26 cellular contexts compared by ENCODE assay signal in the genomic region with DNA sequence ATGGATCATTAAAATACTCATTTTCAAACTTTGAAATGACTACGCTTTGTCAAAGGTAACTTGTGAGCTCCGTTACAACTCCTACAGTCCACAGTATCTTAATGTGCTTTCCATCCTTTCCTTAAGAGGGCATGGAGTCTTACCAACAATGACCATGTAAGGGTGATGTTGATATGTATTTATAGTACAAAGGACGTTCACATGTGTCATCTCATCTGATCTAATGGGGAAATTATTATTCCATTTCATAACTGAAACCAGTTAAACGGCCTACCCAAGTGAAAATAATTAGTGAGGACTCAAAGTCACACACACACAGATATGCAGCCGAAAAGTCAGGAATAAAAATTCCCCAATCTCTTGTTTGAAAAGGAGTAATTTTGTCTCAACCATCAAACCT. TPM values are rescaled to one million over a fixed set of nuclear protein-coding genes. Genes with fewer than 3 reads are reported as not detected.
A peak's percentile ranks its signal among the peaks of the same experiment; 100 is the strongest.
DNase-seq lines count a peak whose midpoint lies in the region; ATAC-seq, FAIRE-seq and TF ChIP-seq lines count a peak whose summit lies in the region.
"Had no signal": no experiment of that assay in that cellular context is flagged by ENCODE, and none has a peak within 500 bp of the region (broad histone marks: within the 10 kb centered on the region; RNA-seq: fewer than 3 reads in every experiment).

No MANE protein-coding gene starts in this region.

- 32% methylated on average over 5 of the region's 5 CpGs for WGBS in GM12878 (ENCODE audit: insufficient coverage, insufficient replicate concordance, low lambda C conversion rate, missing lambda C conversion rate)
- 98% methylated on average over 4 of the region's 5 CpGs for WGBS in mesenchymal stem cell

- no peak overlapping the region for H3K14ac ChIP-seq in mesenchymal stem cell (ENCODE audit: low read length in 2 of 2)

- no peak overlapping the region for H2AK5ac ChIP-seq in mesenchymal stem cell (ENCODE audit: low read length, severe bottlenecking)

- H3K9me3 ChIP-seq in GM12878 (replicated peaks; ENCODE audit: control insufficient read depth, insufficient read depth, low read length), result no peaks in the 10 kb centered on the region; the same call in 1 of the 3 replicates
- H3K9me3 ChIP-seq in mesenchymal stem cell (ENCODE audit: control insufficient read depth, low read length), result no peaks in the 10 kb centered on the region
- H3K9me3 ChIP-seq in upper lobe of right lung, result no peaks in the 10 kb centered on the region
- H3K9me3 ChIP-seq in ascending aorta, result no peaks in the 10 kb centered on the region
- H3K9me3 ChIP-seq: BE2C, Caco-2, stomach had no signal

- no peaks in the 10 kb centered on the region for H4K20me1 ChIP-seq in GM12878 (ENCODE audit: control insufficient read depth, insufficient read depth)

- no peak overlapping the region for H3K23ac ChIP-seq in mesenchymal stem cell (ENCODE audit: low read length in 2 of 2)

- SMC1A ChIA-PET in GM12878 (lab: Charles Lee; ENCODE audit: uncharacterized antibody, unreplicated experiment), result interaction anchor here (0.6 to 12.1 kb wide), 9 partner anchors 8 to 77 kb away, joined by 3 to 169 read pairs (median 5); no protein-coding TSS in a partner anchor

- FAIRE-seq in GM12878 (lab: Jason Lieb, UNC), result no peak
- FAIRE-seq: RCC 7860 had no signal

- H2AFZ ChIP-seq in GM12878 (ENCODE audit: control insufficient read depth, low read depth, low read length) (no peak overlapping the region), mesenchymal stem cell (ENCODE audit: low read depth, low read length) (no peak overlapping the region)
- H2AFZ ChIP-seq: neural progenitor cell had no signal

- peak overlapping the region; percentile 86 for H3K4me2 ChIP-seq in GM12878 (ENCODE audit: control insufficient read depth, insufficient read depth)
- no peak overlapping the region for H3K4me2 ChIP-seq in mesenchymal stem cell (ENCODE audit: low read length, poor library complexity, severe bottlenecking)
- H3K4me2 ChIP-seq: neural progenitor cell had no signal

- peak overlapping the region; percentile 16; the same call in 1 of the 2 replicates for H3K4me3 ChIP-seq in GM12878
- no peak overlapping the region for H3K4me3 ChIP-seq in mesenchymal stem cell (ENCODE audit: insufficient read depth in 1 of 2, low read depth in 1 of 2, low read length in 2 of 2)
- H3K4me3 ChIP-seq in upper lobe of right lung, result no peak overlapping the region
- no peak overlapping the region for H3K4me3 ChIP-seq in ascending aorta
- H3K4me3 ChIP-seq: neural progenitor cell, SK-N-MC, stomach had no signal

- H3K79me2 ChIP-seq in GM12878 (ENCODE audit: control insufficient read depth, insufficient read depth, low read length), result peaks cover 97% of the 10 kb centered on the region

- H3K4me1 ChIP-seq in GM12878 (ENCODE audit: control insufficient read depth, insufficient read depth, low read length) (peaks cover 10% of the 10 kb centered on the region), mesenchymal stem cell (ENCODE audit: control insufficient read depth, insufficient read depth, low read depth, low read length) (no peaks in the 10 kb centered on the region), upper lobe of right lung (peaks cover 28% of the 10 kb centered on the region), ascending aorta (peaks cover 0 to 19% of the 10 kb centered on the region in 2 donors)
- H3K4me1 ChIP-seq: BE2C, Caco-2 had no signal

- no peaks in the 10 kb centered on the region for H3K27me3 Mint-ChIP-seq in activated CD8-positive, alpha-beta memory T cell treated with anti-CD3 and anti-CD28 coated beads, Interleukin-2, amount 10 ng/mL, durations not matched to agents 7 days and 5 days
- H3K27me3 Mint-ChIP-seq: activated CD4-positive, alpha-beta memory T cell treated with anti-CD3 and anti-CD28 coated beads for 36 hours; activated naive CD4-positive, alpha-beta T cell treated with anti-CD3 and anti-CD28 coated beads, Interleukin-2, amount 10 ng/mL, durations not matched to agents 7 days and 5 days; progenitor cell of endocrine pancreas had no signal

- peak overlapping the region; percentile 5 for H3K27ac ChIP-seq in GM12878 (ENCODE audit: control insufficient read depth, insufficient read depth)
- H3K27ac ChIP-seq in mesenchymal stem cell (ENCODE audit: low read length, poor library complexity, severe bottlenecking), result no peak overlapping the region
- H3K27ac ChIP-seq in upper lobe of right lung, result no peak overlapping the region
- no peak overlapping the region for H3K27ac ChIP-seq in ascending aorta
- H3K27ac ChIP-seq: neural progenitor cell, SK-N-MC, VCaP had no signal

- H3K36me3 Mint-ChIP-seq in activated CD8-positive, alpha-beta memory T cell treated with anti-CD3 and anti-CD28 coated beads, Interleukin-2, amount 10 ng/mL, durations not matched to agents 7 days and 5 days, result peaks cover 44% of the 10 kb centered on the region

- no peak overlapping the region for H4K8ac ChIP-seq in mesenchymal stem cell (ENCODE audit: low read length)

- no peaks in the 10 kb centered on the region for H3K36me3 ChIP-seq in GM12878 (ENCODE audit: control insufficient read depth in 2 of 2, insufficient read depth in 2 of 2, low read length in 1 of 2)
- peaks cover 0 to 6% of the 10 kb centered on the region in 2 experiments for H3K36me3 ChIP-seq in mesenchymal stem cell (ENCODE audit: control insufficient read depth in 1 of 2, insufficient read depth in 2 of 2, low read depth in 1 of 2, low read length in 2 of 2)
- H3K36me3 ChIP-seq in upper lobe of right lung, result no peaks in the 10 kb centered on the region
- H3K36me3 ChIP-seq in ascending aorta, result no peaks in the 10 kb centered on the region
- H3K36me3 ChIP-seq: BE2C, neural progenitor cell, stomach had no signal

- H2BK15ac ChIP-seq in mesenchymal stem cell (ENCODE audit: low read depth, poor library complexity, severe bottlenecking), result no peak overlapping the region

- no peak for TF ChIP-seq RAD21 in GM12878 (IDR thresholded peaks at IDR 0.05; ENCODE audit: insufficient read depth, low read depth, low read length)

- H2BK120ac ChIP-seq in mesenchymal stem cell (ENCODE audit: low read depth, low read length), result no peak overlapping the region

- no peak for ATAC-seq in activated CD8-positive, alpha-beta memory T cell treated with anti-CD3 and anti-CD28 coated beads, Interleukin-2, amount 10 ng/mL, durations not matched to agents 7 days and 5 days
- ATAC-seq in GM12878, result peak; percentile 72
- ATAC-seq in upper lobe of right lung, result no peak

- peaks cover 58% of the 10 kb centered on the region for H3K4me1 Mint-ChIP-seq in activated CD8-positive, alpha-beta memory T cell treated with anti-CD3 and anti-CD28 coated beads, Interleukin-2, amount 10 ng/mL, durations not matched to agents 7 days and 5 days
- H3K4me1 Mint-ChIP-seq: neural progenitor cell had no signal

- H2BK12ac ChIP-seq in mesenchymal stem cell (ENCODE audit: low read length in 2 of 2), result no peak overlapping the region

- TF ChIP-seq CTCF in GM12878 (IDR thresholded peaks at IDR 0.05 in 2 of 3, conservative IDR thresholded peaks at IDR 0.05 in 1 of 3; ENCODE audit: control insufficient read depth in 2 of 3, extremely low read depth in 1 of 3, insufficient read depth in 1 of 3, low read depth in 3 of 3, low read length in 3 of 3) (no peak), upper lobe of right lung (IDR thresholded peaks at IDR 0.05) (no peak), ascending aorta (IDR thresholded peaks at IDR 0.05) (no peak), GM13977 (IDR thresholded peaks at IDR 0.05; ENCODE audit: extremely low read depth, insufficient read depth, missing control alignments) (no peak)

- RAD21 ChIA-PET in GM12878 (lab: Charles Lee; ENCODE audit: unreplicated experiment), result interaction anchor here (0.8 to 2.0 kb wide), 9 partner anchors 9 to 883 kb away, joined by 3 to 11 read pairs (median 4); no protein-coding TSS in a partner anchor

- CTCF ChIA-PET in activated CD8-positive, alpha-beta memory T cell treated with anti-CD3 and anti-CD28 coated beads, Interleukin-2, amount 10 ng/mL, durations not matched to agents 7 days and 5 days (lab: Charles Lee), result interaction anchor here (0.9 to 2.1 kb wide), 4 partner anchors 15 to 31 kb away, joined by 3 to 6 read pairs (median 3); no protein-coding TSS in a partner anchor
- CTCF ChIA-PET in GM12878 (lab: Yijun Ruan, JAX), result interaction anchor here (0.9 to 1.7 kb wide), 7 partner anchors 9 to 177 kb away, joined by 3 to 8 read pairs (median 5); no protein-coding TSS in a partner anchor

- H3K27ac Mint-ChIP-seq in activated CD8-positive, alpha-beta memory T cell treated with anti-CD3 and anti-CD28 coated beads, Interleukin-2, amount 10 ng/mL, durations not matched to agents 7 days and 5 days, result peak overlapping the region; percentile 48
- H3K27ac Mint-ChIP-seq: activated CD4-positive, alpha-beta memory T cell treated with anti-CD3 and anti-CD28 coated beads for 36 hours; activated naive CD4-positive, alpha-beta T cell treated with anti-CD3 and anti-CD28 coated beads, Interleukin-2, amount 10 ng/mL, durations not matched to agents 7 days and 5 days; mesothelial cell of epicardium; neural progenitor cell; progenitor cell of endocrine pancreas had no signal

- BruUV-seq in GM12878 (replicated peaks; lab: Mats Ljungman, UMichigan), result no TSS peak

- no peak for TF ChIP-seq EP300 in GM12878 (IDR thresholded peaks at IDR 0.05; ENCODE audit: borderline replicate concordance in 1 of 2, control insufficient read depth in 1 of 2, low read depth in 2 of 2, low read length in 2 of 2)

- H2BK5ac ChIP-seq in mesenchymal stem cell (ENCODE audit: low read depth, low read length, poor library complexity, severe bottlenecking), result no peak overlapping the region

- H3K9ac ChIP-seq in GM12878 (ENCODE audit: control insufficient read depth, insufficient read depth, low read length), result no peak overlapping the region
- H3K9ac ChIP-seq in mesenchymal stem cell (ENCODE audit: low read length), result peak overlapping the region; percentile 1
- H3K9ac ChIP-seq: neural progenitor cell had no signal

- no peak for TF ChIP-seq POLR2A in GM12878 (IDR thresholded peaks at IDR 0.05; ENCODE audit: low read depth, low read length)

- no peaks in the 10 kb centered on the region for H3K27me3 ChIP-seq in GM12878 (replicated peaks in 1 of 2; ENCODE audit: control insufficient read depth in 2 of 2, insufficient read depth in 2 of 2, low read length in 1 of 2)
- H3K27me3 ChIP-seq in mesenchymal stem cell (ENCODE audit: control insufficient read depth in 1 of 2, insufficient read depth in 1 of 2, low read length in 2 of 2), result no peaks in the 10 kb centered on the region
- H3K27me3 ChIP-seq in upper lobe of right lung, result no peaks in the 10 kb centered on the region
- no peaks in the 10 kb centered on the region for H3K27me3 ChIP-seq in ascending aorta
- H3K27me3 ChIP-seq: BE2C, neural progenitor cell, stomach had no signal

- no peak overlapping the region for H3K4ac ChIP-seq in mesenchymal stem cell (ENCODE audit: low read depth in 1 of 2, low read length in 2 of 2)

- H4K91ac ChIP-seq in mesenchymal stem cell (ENCODE audit: low read length), result no peak overlapping the region

- intact Hi-C loops in GM12878 (cut with micrococcal nuclease; ENCODE audit: unreplicated experiment) (loop anchor here (10.0 kb wide), 1 partner anchor 193 kb away; no protein-coding TSS in a partner anchor), upper lobe of right lung (cut with DNase I) (no loop called here), ascending aorta (cut with DNase I) (no loop called here)

- in situ Hi-C loops in GM12878 (cut with MboI), result no loop called here
- in situ Hi-C loops in GM13977 (cut with MboI; ENCODE audit: low pct_unique_long_range_greater_than_20kb, low sequenced_read_pairs, unreplicated experiment), result no loop called here

- POLR2A ChIA-PET in GM12878 (lab: Charles Lee), result interaction anchor here (0.6 to 1.7 kb wide), 6 partner anchors 10 to 31 kb away, joined by 3 to 5 read pairs (median 4); no protein-coding TSS in a partner anchor

- DNase-seq in activated CD8-positive, alpha-beta memory T cell treated with anti-CD3 and anti-CD28 coated beads, Interleukin-2, amount 10 ng/mL, durations not matched to agents 7 days and 5 days, result no peak
- DNase-seq in activated CD8-positive, alpha-beta memory T cell treated with anti-CD3 and anti-CD28 coated beads, Interleukin-2, amount 50 U/mL, for 4 hours, result no peak
- DNase-seq in GM12878 (ENCODE audit: low read depth, low spot score) (no peak), mesenchymal stem cell (no peak), RKO (ENCODE audit: low spot score) (no peak), upper lobe of right lung (no peak), ascending aorta (ENCODE audit: low spot score in 2 of 2) (no peak), GM13977 (ENCODE audit: low spot score) (no peak)
- DNase-seq: 8988T; activated CD4-positive, alpha-beta memory T cell treated with anti-CD3 and anti-CD28 coated beads for 36 hours; activated naive CD4-positive, alpha-beta T cell treated with anti-CD3 and anti-CD28 coated beads, Interleukin-2, amount 10 ng/mL, durations not matched to agents 7 days and 5 days; BE2C; Caco-2; H9; NCI-H1105; NCI-H2081 treated with DMSO at 0.1 percent for 48 hours; NCI-H446; stimulated activated CD4-positive, alpha-beta T cell treated with anti-CD3 and anti-CD28 coated beads, Interleukin-4, amount 100 ng/mL, for 24 hours; stomach; T-helper 2 cell had no signal

- H3K79me1 ChIP-seq in mesenchymal stem cell (replicated peaks; ENCODE audit: low read length, poor library complexity, severe bottlenecking), result peaks cover 10% of the 10 kb centered on the region

- no peak overlapping the region for H3K18ac ChIP-seq in mesenchymal stem cell (ENCODE audit: low read depth in 1 of 2, low read length in 2 of 2)

- peaks cover 7% of the 10 kb centered on the region for H3K9me3 Mint-ChIP-seq in activated CD8-positive, alpha-beta memory T cell treated with anti-CD3 and anti-CD28 coated beads, Interleukin-2, amount 10 ng/mL, durations not matched to agents 7 days and 5 days (ENCODE audit: low read depth)
- H3K9me3 Mint-ChIP-seq: activated CD4-positive, alpha-beta memory T cell treated with anti-CD3 and anti-CD28 coated beads for 36 hours had no signal

- peak overlapping the region; percentile 24 for H3K4me3 Mint-ChIP-seq in activated CD8-positive, alpha-beta memory T cell treated with anti-CD3 and anti-CD28 coated beads, Interleukin-2, amount 10 ng/mL, durations not matched to agents 7 days and 5 days
- H3K4me3 Mint-ChIP-seq: activated CD4-positive, alpha-beta memory T cell treated with anti-CD3 and anti-CD28 coated beads for 36 hours; activated naive CD4-positive, alpha-beta T cell treated with anti-CD3 and anti-CD28 coated beads, Interleukin-2, amount 10 ng/mL, durations not matched to agents 7 days and 5 days; H9; mesothelial cell of epicardium; neural progenitor cell had no signal

RNA-seq across cellular contexts. Expression of a gene that starts 9.6 kb away (rescaled TPM):
- total RNA-seq in activated CD8-positive, alpha-beta memory T cell treated with anti-CD3 and anti-CD28 coated beads, Interleukin-2, amount 10 ng/mL, durations not matched to agents 7 days and 5 days, result 10 to 100 TPM; 32.0 to 38.9 TPM
- total RNA-seq in GM12878 (2013; cell fraction: nucleolus; rRNA removed), result 56.8 and 62.0 TPM in 2 replicates
- total RNA-seq in GM12878 (2014; rRNA removed) (23.6 and 25.7 TPM in 2 replicates), GM12878 (2014; rRNA removed; fragmentation: Illumina TruSeq; extraction: Trizol) (30.8 and 33.9 TPM in 2 replicates), GM12878 (2021) (28.4 and 30.7 TPM in 2 replicates), upper lobe of right lung (37.5 TPM), ascending aorta (8.7 TPM)
- polyA plus RNA-seq in GM12878 (2011; ENCODE audit: low read depth), result 16.7 TPM
- polyA plus RNA-seq in GM12878 (2011; rRNA removed) (25.6 and 43.0 TPM in 2 replicates), GM12878 (2014; fragmentation: Illumina TruSeq; extraction: Trizol) (32.2 and 43.5 TPM in 2 replicates), GM12878 (2014; fragmentation: Nextera tagmentation; extraction: Ambion mirVana) (1 to 10 TPM; 3.5 to 9.1 TPM), GM12878 (2014; rRNA removed) (21.0 and 22.6 TPM in 2 replicates), GM12878 (2016; fragmentation: Nextera tagmentation; extraction: Ambion mirVana) (10 to 100 TPM in 1 of 2 experiments, 1 to 10 TPM in 1; 6.4 to 29.6 TPM)
- polyA plus RNA-seq in GM12878 (2011; cell fraction: cytosol; rRNA removed), result 6.6 and 7.8 TPM in 2 replicates
- polyA plus RNA-seq in GM12878 (2011; cell fraction: nucleus; rRNA removed), result 9.3 and 10.5 TPM in 2 replicates
- 19.5 and 25.3 TPM in 2 replicates for polyA plus RNA-seq in GM12878 (2012)
- polyA minus RNA-seq in GM12878 (2011; rRNA and poly(A)+ RNA removed), result 12.4 and 18.1 TPM in 2 replicates
- polyA minus RNA-seq in GM12878 (2011; cell fraction: cytosol; rRNA and poly(A)+ RNA removed), result 5.6 and 8.2 TPM in 2 replicates
- 10.9 and 12.2 TPM in 2 replicates for polyA minus RNA-seq in GM12878 (2011; cell fraction: nucleus; rRNA and poly(A)+ RNA removed)
- 20.9 TPM for polyA plus RNA-seq in mesenchymal stem cell (2013, experiment 1 of 2)
- 21.6 TPM for polyA plus RNA-seq in mesenchymal stem cell (2013, experiment 2 of 2)
